In the genomic region with DNA sequence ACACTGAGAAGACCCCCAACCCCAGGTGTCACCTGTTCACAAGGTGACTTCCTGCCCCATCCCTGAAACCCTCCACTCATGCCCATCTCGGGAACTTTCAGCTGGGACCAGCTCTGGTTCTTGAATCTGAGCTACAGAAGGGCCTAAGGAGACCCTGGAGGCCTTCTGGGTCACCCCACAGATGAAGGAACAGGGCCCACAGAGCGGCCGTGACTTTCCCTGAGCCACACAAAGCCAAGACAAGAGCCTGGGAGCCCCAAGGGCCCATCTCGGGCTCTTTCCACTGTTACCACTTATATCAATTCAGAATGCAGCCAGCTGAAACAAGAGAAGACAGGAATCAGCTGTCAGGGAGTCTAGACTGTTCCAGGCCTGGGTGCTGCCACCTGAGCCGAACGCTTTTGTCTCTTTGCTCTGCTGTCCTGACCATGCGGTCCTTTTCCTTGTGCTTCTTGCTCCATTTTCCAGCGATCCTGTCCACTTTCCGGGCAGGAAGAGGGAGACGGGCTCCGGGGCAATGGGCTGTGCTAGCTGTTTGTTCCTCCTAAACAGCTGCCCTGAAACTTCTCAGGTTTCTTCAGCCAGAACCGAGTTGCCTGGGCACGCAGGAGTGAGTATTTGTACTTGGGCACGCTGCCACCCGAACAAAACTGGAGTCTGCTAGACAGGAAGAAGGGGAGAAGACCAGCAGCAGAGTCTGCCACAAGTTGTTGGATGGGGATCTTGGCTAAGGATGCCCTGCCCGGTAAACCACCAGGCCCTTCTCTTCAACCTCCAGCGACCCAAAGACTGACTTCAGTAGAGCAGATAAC, we compare ENCODE assay signal across 11 cellular contexts. TPM values are rescaled to one million over a fixed set of nuclear protein-coding genes. Genes with fewer than 3 reads are reported as not detected.
A peak's percentile ranks its signal among the peaks of the same experiment; 100 is the strongest.
DNase-seq lines count a peak whose midpoint lies in the region; ATAC-seq and TF ChIP-seq lines count a peak whose summit lies in the region.
"Had no signal": no experiment of that assay in that cellular context is flagged by ENCODE, and none has a peak within 500 bp of the region (broad histone marks: within the 10 kb centered on the region; RNA-seq: fewer than 3 reads in every experiment).

No MANE protein-coding gene starts in this region.

- H4K20me1 ChIP-seq in PC-3 (ENCODE audit: low read length): no peaks in the 10 kb centered on the region

- H3K27ac ChIP-seq in right atrium auricular region: no peak overlapping the region
- no peak overlapping the region for H3K27ac ChIP-seq in PC-3 (ENCODE audit: low read length)

- H3K4me1 ChIP-seq in right atrium auricular region (peaks cover 0 to under 1% of the 10 kb centered on the region in 2 donors), PC-3 (ENCODE audit: insufficient read depth, low read length) (no peaks in the 10 kb centered on the region)

- no peaks in the 10 kb centered on the region for H3K9me3 ChIP-seq in right atrium auricular region
- no peaks in the 10 kb centered on the region for H3K9me3 ChIP-seq in PC-3 (ENCODE audit: low read length)

- ATAC-seq in PC-3: no peak

- no peaks in the 10 kb centered on the region for H3F3A ChIP-seq in PC-3 (ENCODE audit: low read length, unreplicated experiment)

- H3K9ac ChIP-seq in PC-3 (ENCODE audit: low read length): no peak overlapping the region

- H3K9me2 ChIP-seq in PC-3 (replicated peaks; ENCODE audit: low read length): no peaks in the 10 kb centered on the region

- TF ChIP-seq CTCF in right atrium auricular region (IDR thresholded peaks at IDR 0.05) (no peak), PC-3 (conservative IDR thresholded peaks at IDR 0.05; ENCODE audit: low read depth, low read length) (no peak)

- H3K4me2 ChIP-seq in PC-3 (ENCODE audit: low read length): no peak overlapping the region

- POLR2A ChIA-PET in PC-3 (lab: Charles Lee; ENCODE audit: unreplicated experiment): no interaction called here

- CTCF ChIA-PET in PC-3 (lab: Charles Lee): no interaction called here

- H3K4me3 ChIP-seq in right atrium auricular region (no peak overlapping the region), PC-3 (ENCODE audit: low read length) (no peak overlapping the region)

- H3K36me3 ChIP-seq in right atrium auricular region: no peaks in the 10 kb centered on the region
- no peaks in the 10 kb centered on the region for H3K36me3 ChIP-seq in PC-3 (ENCODE audit: low read depth, low read length)

- H2AFZ ChIP-seq in PC-3 (ENCODE audit: low read length): no peak overlapping the region

- no peaks in the 10 kb centered on the region for H3K79me2 ChIP-seq in PC-3 (ENCODE audit: low read length)

- BruUV-seq in PC-3 (replicated peaks; lab: Mats Ljungman, UMichigan): no TSS peak

- H3K27me3 ChIP-seq in right atrium auricular region (no peaks in the 10 kb centered on the region), PC-3 (ENCODE audit: low read length) (no peaks in the 10 kb centered on the region)

- intact Hi-C loops in cardiac septum (cut with DNase I) (no loop called here), PC-3 (cut with micrococcal nuclease) (no loop called here)

- DNase-seq in cardiac septum (ENCODE audit: low spot score) (peak; percentile 67), right atrium auricular region (ENCODE audit: low spot score) (no peak), NCI-H69 (lab: John Stamatoyannopoulos, UW) (peak; percentile 57), left kidney (ENCODE audit: low read depth, low spot score) (peak; percentile 59), SHP77 treated with DMSO at 0.1 percent for 48 hours (lab: John Stamatoyannopoulos, UW) (no peak), PC-3 (no peak), GOT3 (lab: John Stamatoyannopoulos, UW) (no peak), SIG-M5 (lab: John Stamatoyannopoulos, UW) (no peak)
- DNase-seq: activated naive CD4-positive, alpha-beta T cell treated with Interleukin-2 at 50 U/mL for 16 hours; MV-4-11; nephron progenitor cell had no signal

RNA-seq across cellular contexts. Expression of gene PIGZ, which starts 28.0 kb away (rescaled TPM):
- 5.9 TPM for total RNA-seq in cardiac septum
- total RNA-seq in right atrium auricular region: 1 to 10 TPM; 5.4 to 7.0 TPM
- 1.6 and 3.7 TPM in 2 replicates for total RNA-seq in PC-3 (2014; rRNA removed)

RNA-seq across cellular contexts. Expression of gene MELTF, which starts 33.0 kb away (rescaled TPM):
- total RNA-seq in cardiac septum (10.8 TPM), right atrium auricular region (1 to 10 TPM; 3.1 to 6.7 TPM), PC-3 (2014; rRNA removed) (40.6 and 46.8 TPM in 2 replicates)

RNA-seq across cellular contexts. Expression of gene NCBP2, which starts 54.3 kb away (rescaled TPM):
- total RNA-seq in cardiac septum (47.1 TPM), right atrium auricular region (10 to 100 TPM; 21.6 to 22.8 TPM), PC-3 (2014; rRNA removed) (119 and 131 TPM in 2 replicates)

Comparison
In these comparisons a context has a peak if more than half of its experiments do, and no peak if none do; other contexts are left out.
1. DNase-seq: peak in cardiac septum (single experiment), NCI-H69 (single experiment) and left kidney (single experiment); none in right atrium auricular region (single experiment), SHP77 treated with DMSO at 0.1 percent for 48 hours (single experiment), PC-3 (single experiment), GOT3 (single experiment) and SIG-M5 (single experiment).